ENCODE assay signal across 26 cellular contexts in the genomic region with DNA sequence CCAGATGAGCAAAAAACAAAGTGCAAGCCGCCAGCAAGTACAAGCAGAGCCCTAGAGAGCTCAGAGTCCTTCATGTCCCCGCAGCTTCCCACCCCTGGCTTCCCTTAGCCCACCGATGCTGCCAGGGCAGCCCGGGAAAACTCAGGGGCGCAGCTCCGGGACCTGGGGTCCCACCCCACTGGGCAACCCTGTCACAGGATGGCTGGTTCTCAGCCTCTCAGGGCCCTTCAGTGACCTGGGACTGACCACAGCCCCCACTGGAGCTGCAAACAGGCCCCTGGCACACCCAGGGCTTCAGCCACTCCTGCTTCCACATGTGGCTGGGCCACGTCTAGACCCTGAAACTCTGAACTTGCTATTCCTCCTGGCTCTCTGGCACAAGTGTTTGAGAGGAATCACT.
"Had no signal": no experiment of that assay in that cellular context is flagged by ENCODE, and none has a peak within 500 bp of the region (broad histone marks: within the 10 kb centered on the region; RNA-seq: fewer than 3 reads in every experiment).

No MANE protein-coding gene starts in this region.

- H3K36me3 Mint-ChIP-seq: WTC11 had no signal

- H3K4me1 Mint-ChIP-seq: brain had no signal

- H3K27ac Mint-ChIP-seq: activated CD8-positive, alpha-beta T cell treated with anti-CD3 and anti-CD28 coated beads, Interleukin-2, amount 10 ng/mL, durations not matched to agents 7 days and 5 days; activated naive CD4-positive, alpha-beta T cell treated with anti-CD3 and anti-CD28 coated beads, Interleukin-2, amount 50 U/mL, for 24 hours; brain; T-helper 1 cell treated with Interleukin-12 subunit alpha and Interleukin-12 subunit beta and Interleukin-4 antibody, amounts not matched to agents 30 μg/mL and 1 μg/mL, for 36 hours; WTC11 had no signal

- DNase-seq: activated CD4-positive, alpha-beta T cell treated with anti-CD3 and anti-CD28 coated beads for 48 hours; activated CD4-positive, alpha-beta T cell treated with anti-CD3 and anti-CD28 coated beads, Interleukin-2, amount 50 U/mL, for 4 hours; activated CD4-positive, CD25-positive, alpha-beta regulatory T cell treated with anti-CD3 and anti-CD28 coated beads, Interleukin-2, amount 50 U/mL, for 72 hours; activated CD8-positive, alpha-beta memory T cell treated with anti-CD3 and anti-CD28 coated beads, Interleukin-2, amount 50 U/mL, for 48 hours; activated CD8-positive, alpha-beta T cell treated with anti-CD3 and anti-CD28 coated beads, Interleukin-2, amount 10 ng/mL, durations not matched to agents 7 days and 5 days; activated T-cell treated with anti-CD3 and anti-CD28 coated beads, Interleukin-2, amount 50 U/mL, for 1 hour; amygdala; IMR-90; Kasumi-1; KBM-7; NCI-H1105 treated with DMSO at 0.1 percent for 48 hours; NCI-H1436 treated with DMSO at 0.1 percent for 48 hours; NCI-H187; NCI-H2081; NCI-H510A treated with DMSO at 0.1 percent for 48 hours; NCI-H69; NK-92 treated with Interleukin-12 subunit alpha and Interleukin-12 subunit beta, amount 100 ng/mL, for 24 hours; OCI-M1; RPMI8226; SHP77 treated with DMSO at 0.1 percent for 48 hours; T-helper 9 cell had no signal

- ATAC-seq: activated CD8-positive, alpha-beta T cell treated with anti-CD3 and anti-CD28 coated beads, Interleukin-2, amount 10 ng/mL, durations not matched to agents 7 days and 5 days; Panc1; WTC11 had no signal

- H3K4me3 Mint-ChIP-seq: activated CD8-positive, alpha-beta T cell treated with anti-CD3 and anti-CD28 coated beads, Interleukin-2, amount 10 ng/mL, durations not matched to agents 7 days and 5 days; activated naive CD4-positive, alpha-beta T cell treated with anti-CD3 and anti-CD28 coated beads, Interleukin-2, amount 50 U/mL, for 24 hours; brain; T-helper 1 cell treated with Interleukin-12 subunit alpha and Interleukin-12 subunit beta and Interleukin-4 antibody, amounts not matched to agents 30 μg/mL and 1 μg/mL, for 36 hours; WTC11 had no signal
